Comparison of ENCODE assay signal across 7 cellular contexts in genomic region chr21:43734131-43734634, GRCh38. TPM values are rescaled to one million over a fixed set of nuclear protein-coding genes. Genes with fewer than 3 reads are reported as not detected.
DNase-seq lines count a peak whose midpoint lies in the region; TF ChIP-seq lines count a peak whose summit lies in the region.

No MANE protein-coding gene starts in this region.

- H3K4me3 ChIP-seq in HEK293 (ENCODE audit: low read depth, low read length) (no peak overlapping the region), esophagus (ENCODE audit: low read depth in 1 of 2, low read length in 2 of 2) (no peak overlapping the region), MM.1S (ENCODE audit: low read length) (no peak overlapping the region)

- no peak overlapping the region for H3K27ac ChIP-seq in HEK293 (ENCODE audit: extremely low read depth, low read depth, low read length)
- peak overlapping the region; percentile 99 for H3K27ac ChIP-seq in RWPE1
- H3K27ac ChIP-seq in esophagus (ENCODE audit: low read depth in 2 of 2, low read length in 1 of 2) = peak overlapping the region; percentile 84 to 88
- H3K27ac ChIP-seq in MM.1S (ENCODE audit: low read length) = no peak overlapping the region

- 0 out of 2 replicates have a peak, but pooled peaks cover 5% of the 10 kb centered on the region for H3F3A ChIP-seq in MM.1S (ENCODE audit: insufficient read depth, low read length)

- no peak overlapping the region for H3K9ac ChIP-seq in MM.1S (ENCODE audit: low read length)

- no peak overlapping the region for H2AFZ ChIP-seq in MM.1S (ENCODE audit: low read length)

- TF ChIP-seq CTCF in HEK293 (tag by site-specific recombination; IDR thresholded peaks at IDR 0.05) = no peak
- TF ChIP-seq CTCF in RWPE1 (conservative IDR thresholded peaks at IDR 0.05; ENCODE audit: low read depth) = no peak
- no peak for TF ChIP-seq CTCF in MM.1S (IDR thresholded peaks at IDR 0.05; ENCODE audit: low read length)

- DNase-seq in RWPE1 (ENCODE audit: low spot score) (no peak), MM.1S (no peak), T1000 (lab: John Stamatoyannopoulos, UW) (no peak), dermis blood vessel endothelial cell (no peak)
- DNase-seq in stimulated activated CD8-positive, alpha-beta memory T cell treated with anti-CD3 and anti-CD28 coated beads, Interleukin-4, amount 100 ng/mL, for 48 hours = peak; percentile 50

- H3K27me3 ChIP-seq in esophagus (ENCODE audit: control insufficient read depth in 1 of 2, insufficient read depth in 2 of 2, low read length in 2 of 2) (no peaks in the 10 kb centered on the region), MM.1S (replicated peaks; ENCODE audit: insufficient read depth, low read length) (no peaks in the 10 kb centered on the region)

- H3K4me2 ChIP-seq in MM.1S (ENCODE audit: low read depth, low read length) = no peak overlapping the region

- peaks cover 94% of the 10 kb centered on the region for H3K79me2 ChIP-seq in MM.1S (ENCODE audit: low read length)

- H3K9me3 ChIP-seq in HEK293 (ENCODE audit: control insufficient read depth, insufficient read depth, low read depth, low read length) (no peaks in the 10 kb centered on the region), esophagus (ENCODE audit: control insufficient read depth in 2 of 2, insufficient read depth in 1 of 2, low read depth in 1 of 2, low read length in 1 of 2) (no peaks in the 10 kb centered on the region), MM.1S (replicated peaks; ENCODE audit: insufficient read depth, low read length) (no peaks in the 10 kb centered on the region)

- CTCF ChIA-PET in HEK293 (lab: Yijun Ruan, JAX) = no interaction called here
- CTCF ChIA-PET in RWPE1 (lab: Yijun Ruan, JAX) = no interaction called here

- H3K4me1 ChIP-seq in HEK293 (ENCODE audit: control insufficient read depth, insufficient read depth, low read length) (peaks cover 5% of the 10 kb centered on the region; the same call in 1 of the 2 replicates), esophagus (ENCODE audit: control insufficient read depth in 2 of 2, insufficient read depth in 2 of 2, low read length in 1 of 2) (peaks cover 6 to 27% of the 10 kb centered on the region in 2 donors), MM.1S (ENCODE audit: low read length) (no peaks in the 10 kb centered on the region)

- H3K9me2 ChIP-seq in MM.1S (replicated peaks; ENCODE audit: insufficient read depth, low read length) = no peaks in the 10 kb centered on the region

- POLR2A ChIA-PET in HEK293 (lab: Yijun Ruan, JAX) = no interaction called here
- POLR2A ChIA-PET in RWPE1 (lab: Yijun Ruan, JAX; ENCODE audit: low non-redundant PET) = no interaction called here

- H3K36me3 ChIP-seq in HEK293 (ENCODE audit: control insufficient read depth in 2 of 2, insufficient read depth in 1 of 2, low read length in 2 of 2) = peaks cover 0 to 36% of the 10 kb centered on the region in 2 experiments; a peak in 2 of 3 replicates
- peaks cover 0 to 26% of the 10 kb centered on the region in 2 donors for H3K36me3 ChIP-seq in esophagus (ENCODE audit: control insufficient read depth in 2 of 2, insufficient read depth in 2 of 2, low read length in 1 of 2)
- peaks cover 26% of the 10 kb centered on the region for H3K36me3 ChIP-seq in MM.1S (replicated peaks; ENCODE audit: insufficient read depth, low read length)

- peaks cover 51% of the 10 kb centered on the region for H4K20me1 ChIP-seq in MM.1S (ENCODE audit: insufficient read depth, low read length)

- 51 to 60% methylated on average over 16 to 17 of the region's 17 CpGs for WGBS in esophagus, 2 donors

TF ChIP-seq in HEK293, 187 proteins besides CTCF, POLR2A, EP300 and RAD21:
- TF ChIP-seq ZNF610 (tag by site-specific recombination; IDR thresholded peaks at IDR 0.05; ENCODE audit: borderline replicate concordance) (no peak), EGR2 (tag by site-specific recombination; IDR thresholded peaks at IDR 0.05; ENCODE audit: low read depth) (peak; percentile 99), KLF1 (tag by site-specific recombination; IDR thresholded peaks at IDR 0.05) (peak; percentile 100), ZFHX2 (tag by site-specific recombination; conservative IDR thresholded peaks at IDR 0.05) (peak; percentile 99), ZNF223 (tag by site-specific recombination; IDR thresholded peaks at IDR 0.05) (no peak), ZIC2 (tag by site-specific recombination; IDR thresholded peaks at IDR 0.05) (peak; percentile 92), GLIS1 (tag by site-specific recombination; IDR thresholded peaks at IDR 0.05) (peak; percentile 91), KLF8 (tag by site-specific recombination; IDR thresholded peaks at IDR 0.05) (peak; percentile 92)

RNA-seq across cellular contexts. Expression of gene PDXK, which starts 15.3 kb away (rescaled TPM):
- 10 to 100 TPM; 54.7 to 73.4 TPM for polyA plus RNA-seq in esophagus
- total RNA-seq in dermis blood vessel endothelial cell = 47.0 and 87.4 TPM in 2 replicates

RNA-seq across cellular contexts. Expression of gene CSTB, which starts 41.9 kb away (rescaled TPM):
- polyA plus RNA-seq in esophagus = 1,000 to 10,000 TPM; 3,514 to 5,149 TPM
- total RNA-seq in dermis blood vessel endothelial cell = 6.3 and 8.5 TPM in 2 replicates

RNA-seq across cellular contexts. Expression of gene RRP1, which starts 55.2 kb away (rescaled TPM):
- 10 to 100 TPM; 21.0 to 22.5 TPM for polyA plus RNA-seq in esophagus
- 18.4 and 22.7 TPM in 2 replicates for total RNA-seq in dermis blood vessel endothelial cell

Comparison
In these comparisons a context has a peak if more than half of its experiments do, and no peak if none do; other contexts are left out.
1. H3K27ac ChIP-seq: peak in RWPE1 (single experiment) and esophagus (2 of 2); none in HEK293 (single experiment) and MM.1S (single experiment).